In the genomic region with DNA sequence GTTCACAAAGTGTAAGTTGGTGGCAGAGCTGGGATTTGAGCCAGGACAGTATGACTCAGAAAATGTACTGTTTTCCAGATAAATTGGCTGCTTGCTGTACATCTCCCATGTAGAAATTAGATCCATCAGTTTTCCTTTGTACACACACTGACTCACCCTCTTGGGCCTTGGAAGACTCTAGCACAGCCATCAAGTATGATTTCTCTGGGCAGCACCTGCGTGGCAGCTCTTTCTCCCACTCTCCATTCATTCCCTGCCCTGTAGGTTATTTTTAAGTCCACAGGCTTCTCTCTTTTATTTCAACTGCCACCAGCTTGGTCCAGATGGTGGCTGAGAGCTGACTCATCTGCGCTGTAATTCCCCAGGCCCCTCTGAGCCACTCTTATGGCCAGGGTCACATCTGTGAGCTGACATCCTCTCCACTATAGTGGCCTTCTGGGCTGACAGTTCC, we compare ENCODE assay signal across 14 cellular contexts. TPM values are rescaled to one million over a fixed set of nuclear protein-coding genes. Genes with fewer than 3 reads are reported as not detected.
DNase-seq lines count a peak whose midpoint lies in the region; FAIRE-seq and TF ChIP-seq lines count a peak whose summit lies in the region.
"Had no signal": no experiment of that assay in that cellular context is flagged by ENCODE, and none has a peak within 500 bp of the region (broad histone marks: within the 10 kb centered on the region; RNA-seq: fewer than 3 reads in every experiment).

No MANE protein-coding gene starts in this region.

- H3K4me3 Mint-ChIP-seq in astrocyte (ENCODE audit: unreplicated experiment) (no peak overlapping the region), neural progenitor cell (no peak overlapping the region), immature natural killer cell (no peak overlapping the region)
- H3K4me3 Mint-ChIP-seq: activated B cell treated with CpG ODN at 0.5 μM for 24 hours; CD8-positive, alpha-beta memory T cell had no signal

- DNase-seq in DMS53 (lab: John Stamatoyannopoulos, UW), result peak; percentile 75
- peak; percentile 25 to 35 for DNase-seq in NCI-H187 (lab: John Stamatoyannopoulos, UW)
- DNase-seq in astrocyte (ENCODE audit: low read depth), result peak; percentile 97
- peak; percentile 81 for DNase-seq in kidney epithelial cell (ENCODE audit: low read depth)
- DNase-seq in activated T-cell treated with anti-CD3 and anti-CD28 coated beads, Interleukin-2, amount 50 U/mL, for 48 hours, result no peak
- no peak for DNase-seq in neural progenitor cell (ENCODE audit: low spot score)
- no peak for DNase-seq in immature natural killer cell
- no peak for DNase-seq in MM.1S
- DNase-seq: activated B cell treated with CpG ODN at 0.5 μM for 24 hours; activated naive CD4-positive, alpha-beta T cell treated with Interleukin-2 at 50 U/mL for 16 hours; CD8-positive, alpha-beta memory T cell; effector memory CD4-positive, alpha-beta T cell; Peyer's patch had no signal

- H4K20me1 ChIP-seq in astrocyte (ENCODE audit: insufficient read depth, low read length) (no peaks in the 10 kb centered on the region), neural progenitor cell (ENCODE audit: low read depth) (no peaks in the 10 kb centered on the region), MM.1S (ENCODE audit: insufficient read depth, low read length) (no peaks in the 10 kb centered on the region)

- H3F3A ChIP-seq in neural progenitor cell (ENCODE audit: low read depth) (no peaks in the 10 kb centered on the region), MM.1S (ENCODE audit: insufficient read depth, low read length) (no peaks in the 10 kb centered on the region)

- H3K36me3 ChIP-seq in astrocyte (ENCODE audit: insufficient read depth, low read length) (no peaks in the 10 kb centered on the region), kidney epithelial cell (ENCODE audit: control insufficient read depth, insufficient read depth, low read length) (no peaks in the 10 kb centered on the region), neural progenitor cell (no peaks in the 10 kb centered on the region), MM.1S (replicated peaks; ENCODE audit: insufficient read depth, low read length) (no peaks in the 10 kb centered on the region)
- H3K36me3 ChIP-seq: Peyer's patch had no signal

- H3K4me3 ChIP-seq in astrocyte (ENCODE audit: insufficient read depth, low read depth, low read length) (no peak overlapping the region), kidney epithelial cell (ENCODE audit: low read depth, low read length) (no peak overlapping the region), neural progenitor cell (no peak overlapping the region), MM.1S (ENCODE audit: low read length) (no peak overlapping the region)
- H3K4me3 ChIP-seq: Peyer's patch had no signal

- H3K4me1 ChIP-seq in astrocyte (ENCODE audit: insufficient read depth, low read length) (peaks cover 13% of the 10 kb centered on the region), neural progenitor cell (no peaks in the 10 kb centered on the region), MM.1S (ENCODE audit: low read length) (no peaks in the 10 kb centered on the region)
- H3K4me1 ChIP-seq: Peyer's patch had no signal

- H2AFZ ChIP-seq in astrocyte (ENCODE audit: low read depth, low read length) (no peak overlapping the region), neural progenitor cell (replicated peaks) (no peak overlapping the region), MM.1S (ENCODE audit: low read length) (no peak overlapping the region)

- H3K9ac ChIP-seq in astrocyte (ENCODE audit: low read length) (no peak overlapping the region), neural progenitor cell (no peak overlapping the region), MM.1S (ENCODE audit: low read length) (no peak overlapping the region)

- H3K79me2 ChIP-seq in astrocyte (ENCODE audit: insufficient read depth, low read length) (no peaks in the 10 kb centered on the region), neural progenitor cell (ENCODE audit: low read depth) (no peaks in the 10 kb centered on the region), MM.1S (ENCODE audit: low read length) (no peaks in the 10 kb centered on the region)

- H3K27me3 ChIP-seq in astrocyte (ENCODE audit: insufficient read depth, low read length), result no peaks in the 10 kb centered on the region
- H3K27me3 ChIP-seq in kidney epithelial cell (ENCODE audit: control insufficient read depth, insufficient read depth, low read length), result no peaks in the 10 kb centered on the region
- no peaks in the 10 kb centered on the region for H3K27me3 ChIP-seq in neural progenitor cell
- no peaks in the 10 kb centered on the region for H3K27me3 ChIP-seq in MM.1S (replicated peaks; ENCODE audit: insufficient read depth, low read length)
- H3K27me3 ChIP-seq: Peyer's patch had no signal

- H3K4me1 Mint-ChIP-seq in astrocyte (ENCODE audit: low read depth, unreplicated experiment), result peaks cover 9% of the 10 kb centered on the region
- H3K4me1 Mint-ChIP-seq in neural progenitor cell, result peaks cover 7% of the 10 kb centered on the region
- H3K4me1 Mint-ChIP-seq in immature natural killer cell, result no peaks in the 10 kb centered on the region
- H3K4me1 Mint-ChIP-seq: activated B cell treated with CpG ODN at 0.5 μM for 24 hours; CD8-positive, alpha-beta memory T cell had no signal

- H3K36me3 Mint-ChIP-seq in astrocyte (ENCODE audit: low read depth, unreplicated experiment) (peaks cover under 1% of the 10 kb centered on the region), neural progenitor cell (no peaks in the 10 kb centered on the region), immature natural killer cell (no peaks in the 10 kb centered on the region)
- H3K36me3 Mint-ChIP-seq: CD8-positive, alpha-beta memory T cell had no signal

- no peaks in the 10 kb centered on the region for H3K9me2 ChIP-seq in MM.1S (replicated peaks; ENCODE audit: insufficient read depth, low read length)

- no peak for TF ChIP-seq CTCF in astrocyte (IDR thresholded peaks at IDR 0.05; ENCODE audit: insufficient read depth, low read depth, low read length)
- no peak for TF ChIP-seq CTCF in kidney epithelial cell (IDR thresholded peaks at IDR 0.05; ENCODE audit: insufficient read depth, low read length, poor library complexity, severe bottlenecking)
- no peak for TF ChIP-seq CTCF in neural progenitor cell (IDR thresholded peaks at IDR 0.05)
- no peak for TF ChIP-seq CTCF in MM.1S (IDR thresholded peaks at IDR 0.05; ENCODE audit: low read length)

- no peak for FAIRE-seq in astrocyte (lab: Jason Lieb, UNC)
- FAIRE-seq: GM12891 had no signal

- H3K27ac ChIP-seq in astrocyte (ENCODE audit: low read depth, low read length) (no peak overlapping the region), neural progenitor cell (no peak overlapping the region), MM.1S (ENCODE audit: low read length) (no peak overlapping the region)
- H3K27ac ChIP-seq: Peyer's patch had no signal

- H3K27me3 Mint-ChIP-seq in astrocyte (ENCODE audit: low read depth, unreplicated experiment) (no peaks in the 10 kb centered on the region), neural progenitor cell (ENCODE audit: insufficient read depth, low read depth) (peaks cover 6% of the 10 kb centered on the region), immature natural killer cell (ENCODE audit: low read depth in 3 of 3) (peaks cover 0 to 8% (median 2%) of the 10 kb centered on the region in 3 donors)

- no peaks in the 10 kb centered on the region for H3K9me3 ChIP-seq in astrocyte (ENCODE audit: insufficient read depth, low read depth, low read length)
- no peaks in the 10 kb centered on the region for H3K9me3 ChIP-seq in neural progenitor cell (ENCODE audit: low read depth)
- H3K9me3 ChIP-seq in MM.1S (replicated peaks; ENCODE audit: insufficient read depth, low read length), result no peaks in the 10 kb centered on the region
- H3K9me3 ChIP-seq: Peyer's patch had no signal

- H3K27ac Mint-ChIP-seq in astrocyte (ENCODE audit: unreplicated experiment) (no peak overlapping the region), neural progenitor cell (no peak overlapping the region), immature natural killer cell (no peak overlapping the region)
- H3K27ac Mint-ChIP-seq: activated B cell treated with CpG ODN at 0.5 μM for 24 hours had no signal

- H3K4me2 ChIP-seq in astrocyte (ENCODE audit: low read length) (peak overlapping the region; percentile 10), neural progenitor cell (no peak overlapping the region), MM.1S (ENCODE audit: low read depth, low read length) (no peak overlapping the region)

- H3K9me3 Mint-ChIP-seq in astrocyte (ENCODE audit: unreplicated experiment) (no peaks in the 10 kb centered on the region), neural progenitor cell (no peaks in the 10 kb centered on the region), immature natural killer cell (no peaks in the 10 kb centered on the region)

RNA-seq across cellular contexts. Expression of gene SDK1, which starts 28.3 kb away (rescaled TPM):
- total RNA-seq in astrocyte, result 1.6 and 4.2 TPM in 2 replicates
- 3.9 and 5.0 TPM in 2 replicates for total RNA-seq in kidney epithelial cell
- 4.4 and 4.9 TPM in 2 replicates for total RNA-seq in neural progenitor cell (ENCODE audit: low replicate concordance)
- not detected for polyA plus RNA-seq in immature natural killer cell
- polyA plus RNA-seq: CD8-positive, alpha-beta memory T cell had no signal

Comparison
In these comparisons a context has a peak if more than half of its experiments do, and no peak if none do; other contexts are left out.
1. DNase-seq: peak in DMS53 (single experiment), NCI-H187 (2 of 2), astrocyte (single experiment) and kidney epithelial cell (single experiment); none in activated T-cell treated with anti-CD3 and anti-CD28 coated beads, Interleukin-2, amount 50 U/mL, for 48 hours (0 of 2), neural progenitor cell (single experiment), immature natural killer cell (0 of 3) and MM.1S (single experiment).